ENCODE assay signal across 24 cellular contexts in genomic region chr13:39461685-39462266, GRCh38.
DNase-seq lines count a peak whose midpoint lies in the region; ATAC-seq and TF ChIP-seq lines count a peak whose summit lies in the region.
"Had no signal": no experiment of that assay in that cellular context is flagged by ENCODE, and none has a peak within 500 bp of the region (broad histone marks: within the 10 kb centered on the region; RNA-seq: fewer than 3 reads in every experiment).

No MANE protein-coding gene starts in this region.

- intact Hi-C loops in IMR-90 (cut with micrococcal nuclease) (loop anchor here (2.0 to 5.0 kb wide), 2 partner anchors 66 to 141 kb away; partner anchors contain the start of gene LHFPL6), left ventricle myocardium superior (cut with micrococcal nuclease) (no loop called here)

- POLR2A ChIA-PET in AG04450 (lab: Yijun Ruan, JAX): interaction anchor here (0.7 to 1.1 kb wide), 2 partner anchors 9 to 22 kb away, joined by 4 to 13 read pairs; no protein-coding TSS in a partner anchor
- POLR2A ChIA-PET in IMR-90 (lab: Charles Lee; ENCODE audit: unreplicated experiment): no interaction called here

- peak overlapping the region; percentile 55 for H2BK5ac ChIP-seq in IMR-90 (ENCODE audit: low read depth, low read length, poor library complexity, severe bottlenecking)

- in situ Hi-C loops in IMR-90 (cut with MboI; ENCODE audit: low sequenced_read_pairs): no loop called here

- DNase-seq in AG04450 (ENCODE audit: low read depth, low spot score) (no peak), IMR-90 (peak; percentile 48), left ventricle myocardium superior (no peak), nephron progenitor cell (no peak), NCI-H2029 treated with DMSO at 0.1 percent for 48 hours (lab: John Stamatoyannopoulos, UW) (no peak)
- DNase-seq: activated CD4-positive, alpha-beta T cell treated with anti-CD3 and anti-CD28 coated beads for 48 hours; activated gamma-delta T cell; activated T-cell treated with anti-CD3 and anti-CD28 coated beads, Interleukin-2, amount 50 U/mL, for 24 hours; body of pancreas; GDM1; Kasumi-1; kidney; MV-4-11; NCI-H1436 treated with DMSO at 0.1 percent for 48 hours; occipital lobe; small intestine; transverse colon; WERI-Rb-1 had no signal

- H3K4me3 Mint-ChIP-seq in nephron progenitor cell: no peak overlapping the region
- H3K4me3 Mint-ChIP-seq: activated T-cell treated with anti-CD3 and anti-CD28 coated beads, Interleukin-2, amount 50 U/mL, for 24 hours; B cell had no signal

- H3K9me3 ChIP-seq in AG04450 (ENCODE audit: control insufficient read depth, insufficient read depth, low read length): no peaks in the 10 kb centered on the region
- no peaks in the 10 kb centered on the region for H3K9me3 ChIP-seq in IMR-90 (ENCODE audit: control insufficient read depth, insufficient read depth, low read length)
- H3K9me3 ChIP-seq: A549, body of pancreas, transverse colon had no signal

- H3K4ac ChIP-seq in IMR-90 (ENCODE audit: low read depth, low read length): peak overlapping the region; percentile 68

- no peak for TF ChIP-seq CTCF in AG04450 (IDR thresholded peaks at IDR 0.05; ENCODE audit: low read depth, low read length)
- TF ChIP-seq CTCF in IMR-90 (conservative IDR thresholded peaks at IDR 0.05; ENCODE audit: low read depth, low read length): no peak
- no peak for TF ChIP-seq CTCF in nephron progenitor cell (IDR thresholded peaks at IDR 0.05)

- no peaks in the 10 kb centered on the region; the same call in 1 of the 2 replicates for H3K9me1 ChIP-seq in IMR-90 (ENCODE audit: insufficient read depth, low read length)

- H2AK5ac ChIP-seq in IMR-90 (ENCODE audit: low read depth, low read length): no peak overlapping the region

- peak overlapping the region; percentile 40; the same call in 2 of the 3 replicates for H2BK15ac ChIP-seq in IMR-90 (ENCODE audit: low read depth, low read length)

- H3K9me3 Mint-ChIP-seq in nephron progenitor cell: peaks cover 5% of the 10 kb centered on the region

- dilution Hi-C loops in IMR-90 (cut with HindIII; ENCODE audit: low sequenced_read_pairs, unreplicated experiment): no loop called here

- 0 out of 2 replicates have a peak overlapping the region, but pooled peaks have one; percentile 32 for H3K14ac ChIP-seq in IMR-90 (replicated peaks; ENCODE audit: low read depth, low read length)

- H4K20me1 ChIP-seq in IMR-90 (ENCODE audit: insufficient read depth, low read length): no peaks in the 10 kb centered on the region; the same call in 1 of the 2 replicates

- H3K79me1 ChIP-seq in IMR-90 (ENCODE audit: low read depth in 1 of 2, low read length in 2 of 2): peaks cover 15% of the 10 kb centered on the region in 2 experiments

- H3K56ac ChIP-seq in IMR-90 (ENCODE audit: extremely low read depth, insufficient read depth, low read length): 0 out of 2 replicates have a peak overlapping the region, but pooled peaks have one; percentile 50

- no peak overlapping the region for H2AK9ac ChIP-seq in IMR-90 (replicated peaks; ENCODE audit: low read depth, low read length, poor library complexity)

- H3K18ac ChIP-seq in IMR-90 (ENCODE audit: low read depth, low read length): peak overlapping the region; percentile 18

- H3K23ac ChIP-seq in IMR-90 (ENCODE audit: low read depth, low read length): peak overlapping the region; percentile 42; the same call in 1 of the 2 replicates

- H3K4me3 ChIP-seq in AG04450 (ENCODE audit: low read depth, low read length) (no peak overlapping the region), IMR-90 (ENCODE audit: insufficient read depth, low read depth, low read length) (no peak overlapping the region)
- H3K4me3 ChIP-seq: A549, body of pancreas, transverse colon had no signal

- H3K4me2 ChIP-seq in IMR-90 (ENCODE audit: low read depth, low read length): peak overlapping the region; percentile 86
- H3K4me2 ChIP-seq: A549 had no signal

- no CpG with 5 or more reads among the region's 1 CpG for WGBS in IMR-90 (ENCODE audit: extremely low coverage in 2 of 2, insufficient read length in 1 of 2), 2 experiments

- no peaks in the 10 kb centered on the region for H3K27me3 Mint-ChIP-seq in nephron progenitor cell (ENCODE audit: low read depth, poor library complexity)
- H3K27me3 Mint-ChIP-seq: B cell had no signal

- peak overlapping the region; percentile 40 for H3K27ac Mint-ChIP-seq in nephron progenitor cell
- H3K27ac Mint-ChIP-seq: activated T-cell treated with anti-CD3 and anti-CD28 coated beads, Interleukin-2, amount 50 U/mL, for 24 hours; B cell had no signal

- TF ChIP-seq POLR2A in IMR-90 (IDR thresholded peaks at IDR 0.05; ENCODE audit: low read depth, low read length): no peak

- H3K36me3 ChIP-seq in IMR-90 (ENCODE audit: control insufficient read depth, insufficient read depth, low read length): no peaks in the 10 kb centered on the region
- H3K36me3 ChIP-seq: transverse colon, WERI-Rb-1 had no signal

- peak overlapping the region; percentile 49; the same call in 1 of the 2 replicates for H4K91ac ChIP-seq in IMR-90 (ENCODE audit: insufficient read depth, low read depth, low read length)

- peak overlapping the region; percentile 91 for H4K5ac ChIP-seq in IMR-90 (ENCODE audit: low read depth, low read length)

- H3K9ac ChIP-seq in IMR-90 (ENCODE audit: low read depth, low read length): no peak overlapping the region

- no peaks in the 10 kb centered on the region for H3K36me3 Mint-ChIP-seq in nephron progenitor cell (ENCODE audit: low read depth)

- peaks cover 8% of the 10 kb centered on the region for H3K4me1 ChIP-seq in IMR-90 (ENCODE audit: control insufficient read depth, insufficient read depth, low read length)
- H3K4me1 ChIP-seq: A549, body of pancreas, transverse colon had no signal

- peak overlapping the region; percentile 74 for H3K27ac ChIP-seq in AG04450 (ENCODE audit: low read depth, low read length)
- peak overlapping the region; percentile 72; the same call in 1 of the 2 replicates for H3K27ac ChIP-seq in IMR-90 (ENCODE audit: insufficient read depth, low read length)
- H3K27ac ChIP-seq: A549, body of pancreas, transverse colon, WERI-Rb-1 had no signal

- no peak overlapping the region for H2AFZ ChIP-seq in IMR-90 (replicated peaks; ENCODE audit: low read length, poor library complexity)

- peak overlapping the region; percentile 41 to 52; a peak in 3 of 4 replicates for H4K8ac ChIP-seq in IMR-90 (ENCODE audit: low read depth in 2 of 2, low read length in 2 of 2)

- ATAC-seq in IMR-90 (ENCODE audit: low read depth): peak; percentile 81
- ATAC-seq in left ventricle myocardium superior: peak; percentile 51
- ATAC-seq in HG03354 (IDR thresholded peaks at IDR 0.05; ENCODE audit: poor library complexity, severe bottlenecking, unreplicated experiment): no peak
- ATAC-seq in GM21447 (IDR thresholded peaks at IDR 0.05; ENCODE audit: unreplicated experiment): no peak
- ATAC-seq in GM19351 (IDR thresholded peaks at IDR 0.05; ENCODE audit: unreplicated experiment): no peak
- ATAC-seq: A549, body of pancreas, HepG2 had no signal

- CTCF ChIA-PET in AG04450 (lab: Charles Lee): interaction anchor here (1.0 to 1.8 kb wide), 2 partner anchors 150 to 317 kb away, joined by 4 to 9 read pairs; no protein-coding TSS in a partner anchor
- CTCF ChIA-PET in IMR-90 (lab: Yijun Ruan, JAX): interaction anchor here (0.6 kb wide), 2 partner anchors 8 to 240 kb away, joined by 3 to 4 read pairs; no protein-coding TSS in a partner anchor

- no peak for TF ChIP-seq RAD21 in IMR-90 (IDR thresholded peaks at IDR 0.05; ENCODE audit: low read length)

- peak overlapping the region; percentile 61 for H2BK20ac ChIP-seq in IMR-90 (ENCODE audit: low read depth, low read length)

- H2BK120ac ChIP-seq in IMR-90 (ENCODE audit: low read depth, low read length): peak overlapping the region; percentile 56

- H3K27me3 ChIP-seq in AG04450 (ENCODE audit: control insufficient read depth, insufficient read depth, low read length) (no peaks in the 10 kb centered on the region), IMR-90 (ENCODE audit: control insufficient read depth, insufficient read depth, low read length) (no peaks in the 10 kb centered on the region)
- H3K27me3 ChIP-seq: body of pancreas, transverse colon had no signal

- BruUV-seq in IMR-90 (replicated peaks; lab: Mats Ljungman, UMichigan): no TSS peak

- peaks cover 19% of the 10 kb centered on the region for H3K4me1 Mint-ChIP-seq in nephron progenitor cell
- H3K4me1 Mint-ChIP-seq: B cell had no signal

TF ChIP-seq in IMR-90, 13 proteins besides CTCF, POLR2A, EP300 and RAD21:
- no peak for TF ChIP-seq MXI1 (IDR thresholded peaks at IDR 0.05; ENCODE audit: borderline replicate concordance, low read depth, low read length)
- no peak for TF ChIP-seq SMC3 (IDR thresholded peaks at IDR 0.05; ENCODE audit: low read depth, low read length)
- TF ChIP-seq MAZ (IDR thresholded peaks at IDR 0.05; ENCODE audit: borderline replicate concordance, low read depth, low read length): no peak
- no peak for TF ChIP-seq CHD1 (IDR thresholded peaks at IDR 0.05; ENCODE audit: low read depth, low read length)
- TF ChIP-seq NFE2L2 (IDR thresholded peaks at IDR 0.05; ENCODE audit: low read depth, low read length): no peak
- no peak for TF ChIP-seq BHLHE40 (IDR thresholded peaks at IDR 0.05; ENCODE audit: low read depth, low read length)
- TF ChIP-seq ELK1 (IDR thresholded peaks at IDR 0.05; ENCODE audit: borderline replicate concordance, low read depth, low read length): no peak
- TF ChIP-seq MAFK (IDR thresholded peaks at IDR 0.05; ENCODE audit: low read depth, low read length): peak; percentile 47; the same call in 1 of the 2 replicates

Comparison
In these comparisons a context has a peak if more than half of its experiments do, and no peak if none do; other contexts are left out.
1. ATAC-seq: peak in IMR-90 (single experiment) and left ventricle myocardium superior (single experiment); none in HG03354 (single experiment), GM21447 (single experiment) and GM19351 (single experiment).